9 cellular contexts compared by ENCODE assay signal in the genomic region with DNA sequence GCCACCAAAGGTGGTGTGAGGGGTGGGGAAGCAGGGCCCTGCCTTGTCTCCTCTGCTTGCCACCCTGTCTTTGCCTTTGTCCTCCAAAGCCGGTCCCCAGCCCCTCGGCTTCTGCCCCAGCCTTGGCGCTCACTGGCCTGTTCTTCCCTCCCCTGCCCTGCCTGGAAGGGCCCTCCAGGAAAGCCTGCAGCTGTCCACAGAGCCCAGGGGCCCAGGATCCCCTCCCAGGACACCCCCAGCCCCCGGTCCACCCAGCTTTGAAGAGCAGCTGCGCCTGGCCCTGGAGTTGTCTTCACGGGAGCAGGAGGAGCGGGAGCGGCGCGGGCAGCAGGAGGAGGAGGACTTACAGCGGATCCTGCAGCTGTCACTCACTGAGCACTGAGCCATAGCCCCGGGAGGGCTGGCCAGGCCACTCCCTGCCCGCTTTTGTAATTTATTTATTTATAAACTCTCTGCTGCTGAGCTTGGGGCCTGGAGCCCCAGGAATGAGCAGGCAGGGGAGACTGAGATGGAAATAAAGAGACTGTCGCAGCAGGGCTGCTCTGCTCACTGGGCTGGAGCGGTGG. TPM values are rescaled to one million over a fixed set of nuclear protein-coding genes. Genes with fewer than 3 reads are reported as not detected.
DNase-seq lines count a peak whose midpoint lies in the region; ATAC-seq, FAIRE-seq and TF ChIP-seq lines count a peak whose summit lies in the region.
"Had no signal": no experiment of that assay in that cellular context is flagged by ENCODE, and none has a peak within 500 bp of the region (broad histone marks: within the 10 kb centered on the region; RNA-seq: fewer than 3 reads in every experiment).

No MANE protein-coding gene starts in this region.

- peak; percentile 69 for DNase-seq in NCI-H2171 treated with DMSO at 0.1 percent for 48 hours (lab: John Stamatoyannopoulos, UW)
- DNase-seq in bronchial epithelial cell (ENCODE audit: low read depth): peak; percentile 71
- peak; percentile 74 to 80 for DNase-seq in left colon
- DNase-seq in transverse colon: peak; percentile 76
- DNase-seq in germinal center (ENCODE audit: low spot score): no peak
- DNase-seq: naive B cell had no signal

- no peaks in the 10 kb centered on the region for H3K4me1 ChIP-seq in ES-I3 (ENCODE audit: insufficient read depth, low read length)
- H3K4me1 ChIP-seq in transverse colon: peaks cover 13 to 37% (median 27%) of the 10 kb centered on the region in 4 donors

- FAIRE-seq in bronchial epithelial cell (lab: Jason Lieb, UNC): no peak

- ATAC-seq in left colon (peak; percentile 62), HG02588 (IDR thresholded peaks at IDR 0.05; ENCODE audit: unreplicated experiment) (no peak), GM21717 (IDR thresholded peaks at IDR 0.05; ENCODE audit: unreplicated experiment) (no peak)

- H3K36me3 ChIP-seq in ES-I3 (ENCODE audit: insufficient read depth, low read length) (peaks cover 5% of the 10 kb centered on the region; the same call in 1 of the 2 replicates), bronchial epithelial cell (ENCODE audit: control insufficient read depth, insufficient read depth, low read length) (peaks cover 25% of the 10 kb centered on the region), transverse colon (no peaks in the 10 kb centered on the region)

- in situ Hi-C loops in transverse colon (cut with MboI; ENCODE audit: low pct_ligation_motif_present in 1 of 4, low pct_unique_long_range_greater_than_20kb in 1 of 4, low sequenced_read_pairs in 3 of 4): no loop called here

- no peak for TF ChIP-seq EP300 in transverse colon (IDR thresholded peaks at IDR 0.05; ENCODE audit: low read depth)

- H3K27me3 ChIP-seq in bronchial epithelial cell (ENCODE audit: control insufficient read depth, insufficient read depth, low read length): no peaks in the 10 kb centered on the region
- H3K27me3 ChIP-seq in transverse colon: no peaks in the 10 kb centered on the region

- TF ChIP-seq CTCF in bronchial epithelial cell (IDR thresholded peaks at IDR 0.05; ENCODE audit: insufficient read depth, low read length, severe bottlenecking): no peak
- TF ChIP-seq CTCF in transverse colon (IDR thresholded peaks at IDR 0.05): no peak

- peak overlapping the region; percentile 83 to 91 (median 90) for H3K27ac ChIP-seq in transverse colon

- intact Hi-C loops in left colon (cut with DNase I, micrococcal nuclease): no loop called here
- intact Hi-C loops in transverse colon (cut with DNase I; ENCODE audit: low total_unique reads): no loop called here

- H3K9ac ChIP-seq in ES-I3 (ENCODE audit: low read depth, low read length): peak overlapping the region; percentile 71

- WGBS in transverse colon (ENCODE audit: low coverage in 1 of 2), 2 donors: 38% methylated on average over 15 of the region's 15 CpGs; no CpG with 5 or more reads in 1 of the 2 donors

- H3K4me3 ChIP-seq in bronchial epithelial cell (ENCODE audit: low read depth, low read length) (peak overlapping the region; percentile 96), transverse colon (peak overlapping the region in 3 of 4 donors; percentile 81 to 94 (median 84))

- no peaks in the 10 kb centered on the region for H3K9me3 ChIP-seq in ES-I3 (ENCODE audit: control insufficient read depth, insufficient read depth, low read length)
- H3K9me3 ChIP-seq in transverse colon: no peaks in the 10 kb centered on the region

- peak; percentile 60 for TF ChIP-seq POLR2A in transverse colon (IDR thresholded peaks at IDR 0.05)

RNA-seq across cellular contexts. Expression of a gene that starts 1.3 kb away (rescaled TPM):
- 32.0 and 35.0 TPM in 2 replicates for total RNA-seq in bronchial epithelial cell
- total RNA-seq in left colon: 10 to 100 TPM; 74.9 to 79.3 TPM
- 100 to 1,000 TPM in 2 of 4 donors, 10 to 100 TPM in 2; 73.0 to 174 (median 123) TPM for total RNA-seq in transverse colon

RNA-seq across cellular contexts. Expression of a gene that starts 12.9 kb away (rescaled TPM):
- total RNA-seq in bronchial epithelial cell (22.4 and 42.8 TPM in 2 replicates), left colon (10 to 100 TPM; 26.9 to 29.6 TPM), transverse colon (100 to 1,000 TPM in 1 of 4 donors, 10 to 100 TPM in 3; 19.7 to 194 (median 54.5) TPM)

RNA-seq across cellular contexts. Expression of a gene that starts 35.8 kb away (rescaled TPM):
- 55.0 and 77.4 TPM in 2 replicates for total RNA-seq in bronchial epithelial cell
- total RNA-seq in left colon: 100 to 1,000 TPM in 1 of 2 donors, 10 to 100 TPM in 1; 95.8 to 119 TPM
- 100 to 1,000 TPM; 104 to 294 (median 160) TPM for total RNA-seq in transverse colon

RNA-seq across cellular contexts. Expression of a gene that starts 51.3 kb away (rescaled TPM):
- 45.8 and 83.1 TPM in 2 replicates for total RNA-seq in bronchial epithelial cell
- total RNA-seq in left colon: 100 to 1,000 TPM; 237 to 262 TPM
- total RNA-seq in transverse colon: 100 to 1,000 TPM; 261 to 372 (median 319) TPM
